In the genomic region with DNA sequence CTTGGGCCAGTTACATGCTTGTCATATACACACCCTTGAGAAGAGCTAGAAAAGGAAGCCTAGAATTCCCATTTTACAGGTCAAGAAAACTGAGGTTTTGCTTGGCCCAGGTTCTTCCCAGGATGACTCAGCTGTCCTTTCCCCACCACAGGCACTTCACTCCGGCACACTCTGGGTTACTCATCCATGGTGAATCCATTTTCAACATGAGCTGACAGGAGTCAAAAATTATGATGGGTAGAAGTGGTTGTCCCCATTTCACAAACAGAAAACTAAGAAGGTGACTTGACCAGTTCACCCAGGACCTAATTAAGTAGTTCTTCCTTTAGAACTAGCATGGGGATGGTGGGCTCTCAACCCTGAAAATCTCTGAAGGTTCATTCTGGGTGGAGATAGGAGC, we compare ENCODE assay signal across 1 cellular context.
TF ChIP-seq lines count a peak whose summit lies in the region.

No MANE protein-coding gene starts in this region.

TF ChIP-seq in SK-N-SH treated with all-trans-retinoic acid at 6 μM for 48 hours, 23 proteins besides CTCF, POLR2A, EP300 and RAD21 (continued from another document):
- TF ChIP-seq, protein P1, sequence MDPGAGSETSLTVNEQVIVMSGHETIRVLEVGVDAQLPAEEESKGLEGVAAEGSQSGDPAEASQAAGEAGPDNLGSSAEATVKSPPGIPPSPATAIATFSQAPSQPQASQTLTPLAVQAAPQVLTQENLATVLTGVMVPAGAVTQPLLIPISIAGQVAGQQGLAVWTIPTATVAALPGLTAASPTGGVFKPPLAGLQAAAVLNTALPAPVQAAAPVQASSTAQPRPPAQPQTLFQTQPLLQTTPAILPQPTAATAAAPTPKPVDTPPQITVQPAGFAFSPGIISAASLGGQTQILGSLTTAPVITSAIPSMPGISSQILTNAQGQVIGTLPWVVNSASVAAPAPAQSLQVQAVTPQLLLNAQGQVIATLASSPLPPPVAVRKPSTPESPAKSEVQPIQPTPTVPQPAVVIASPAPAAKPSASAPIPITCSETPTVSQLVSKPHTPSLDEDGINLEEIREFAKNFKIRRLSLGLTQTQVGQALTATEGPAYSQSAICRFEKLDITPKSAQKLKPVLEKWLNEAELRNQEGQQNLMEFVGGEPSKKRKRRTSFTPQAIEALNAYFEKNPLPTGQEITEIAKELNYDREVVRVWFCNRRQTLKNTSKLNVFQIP (CRISPR knock-in tag; IDR thresholded peaks at IDR 0.05; ENCODE audit: borderline replicate concordance, low read depth) = no peak
- TF ChIP-seq ESRRG (CRISPR knock-in tag; IDR thresholded peaks at IDR 0.05) (no peak), GLIS3 (CRISPR knock-in tag; IDR thresholded peaks at IDR 0.05) (no peak), ZC3H10 (CRISPR knock-in tag; IDR thresholded peaks at IDR 0.05) (no peak), CSDC2 (CRISPR knock-in tag; IDR thresholded peaks at IDR 0.05) (no peak), RARB (CRISPR knock-in tag; IDR thresholded peaks at IDR 0.05) (no peak)
TF ChIP-seq in SK-N-SH treated with all-trans-retinoic acid at 6 μM for 48 hours: peak in this region for 0.
